Comparison of ENCODE assay signal across 20 cellular contexts in genomic region chr19:31326329-31327028, GRCh38. TPM values are rescaled to one million over a fixed set of nuclear protein-coding genes. Genes with fewer than 3 reads are reported as not detected.
DNase-seq lines count a peak whose midpoint lies in the region; ATAC-seq, FAIRE-seq and TF ChIP-seq lines count a peak whose summit lies in the region.
"Had no signal": no experiment of that assay in that cellular context is flagged by ENCODE, and none has a peak within 500 bp of the region (broad histone marks: within the 10 kb centered on the region; RNA-seq: fewer than 3 reads in every experiment).

No MANE protein-coding gene starts in this region.

- no peaks in the 10 kb centered on the region for H4K20me1 ChIP-seq in fibroblast of lung (ENCODE audit: control insufficient read depth, extremely low read depth, insufficient read depth, low read length)

- no peak for TF ChIP-seq CTCF in A549 (IDR thresholded peaks at IDR 0.05)
- TF ChIP-seq CTCF in fibroblast of lung (conservative IDR thresholded peaks at IDR 0.05 in 1 of 2, IDR thresholded peaks at IDR 0.05 in 1 of 2; ENCODE audit: low read depth in 1 of 2, low read length in 2 of 2): no peak
- TF ChIP-seq CTCF in progenitor cell of endocrine pancreas (IDR thresholded peaks at IDR 0.05; ENCODE audit: unreplicated experiment): no peak
- no peak for TF ChIP-seq CTCF in spleen (IDR thresholded peaks at IDR 0.05 in 8 of 11, conservative IDR thresholded peaks at IDR 0.05 in 3 of 11)

- POLR2A ChIA-PET in A549 (lab: Yijun Ruan, JAX): no interaction called here

- H3K4me3 Mint-ChIP-seq in progenitor cell of endocrine pancreas (ENCODE audit: low read depth): no peak overlapping the region
- H3K4me3 Mint-ChIP-seq: CD4-positive, CD25-positive, alpha-beta regulatory T cell had no signal

- peak; percentile 49 for FAIRE-seq in A549 (lab: Jason Lieb, UNC)
- FAIRE-seq: A204.1, GM12892 had no signal

- intact Hi-C loops in spleen (cut with DNase I; ENCODE audit: low total_unique reads): no loop called here

- DNase-seq in A549 (ENCODE audit: low read depth in 1 of 2, low spot score in 1 of 2) (no peak), LoVo (ENCODE audit: low spot score) (peak; percentile 2), fibroblast of lung (ENCODE audit: low read depth in 2 of 2) (peak in 1 of 2 donors; percentile 77), progenitor cell of endocrine pancreas (ENCODE audit: low spot score, unreplicated experiment) (no peak), DMS79 treated with DMSO at 0.1 percent for 48 hours (lab: John Stamatoyannopoulos, UW) (no peak), spleen (no peak), kidney glomerular epithelial cell (lab: John Stamatoyannopoulos, UW) (no peak), H7 (no peak)
- DNase-seq: CD4-positive, CD25-positive, alpha-beta regulatory T cell; DMS79; GDM1; Karpas-422; NCI-H1417; NCI-H1930; NCI-H2171; NCI-H446 treated with DMSO at 0.1 percent for 48 hours; NCI-H748 treated with DMSO at 0.1 percent for 48 hours had no signal

- CTCF ChIA-PET in A549 (lab: Yijun Ruan, JAX): interaction anchor here (0.9 to 1.2 kb wide), 2 partner anchors 11 to 28 kb away, joined by 3 to 5 read pairs; no protein-coding TSS in a partner anchor

- H3K4me3 ChIP-seq in A549 (no peak overlapping the region), fibroblast of lung (replicated peaks in 1 of 4; ENCODE audit: control extremely low read depth in 1 of 4, insufficient read depth in 1 of 4, low read depth in 3 of 4, low read length in 4 of 4) (peak overlapping the region in 2 of 4 experiments; percentile 14 to 26), spleen (no peak overlapping the region), H7 (ENCODE audit: insufficient read depth, low read depth, low read length) (no peak overlapping the region)

- TF ChIP-seq EP300 in A549 (IDR thresholded peaks at IDR 0.05): no peak

- no peaks in the 10 kb centered on the region for H3K9me3 Mint-ChIP-seq in progenitor cell of endocrine pancreas (ENCODE audit: low read depth)
- H3K9me3 Mint-ChIP-seq: CD4-positive, CD25-positive, alpha-beta regulatory T cell had no signal

- no peak overlapping the region for H3K9ac ChIP-seq in fibroblast of lung (ENCODE audit: insufficient read depth, low read length)

- no peak for ATAC-seq in A549
- ATAC-seq: SK-N-SH treated with all-trans-retinoic acid at 6 μM for 48 hours had no signal

- WGBS in A549 (ENCODE audit: missing lambda C conversion rate): 32% methylated on average over 14 of the region's 14 CpGs
- WGBS in spleen, 5 donors: 83 to 90% (median 87%) methylated on average over 14 of the region's 14 CpGs

- H3K27ac ChIP-seq in A549 (no peak overlapping the region), fibroblast of lung (ENCODE audit: insufficient read depth, low read length) (peak overlapping the region; percentile 23), spleen (no peak overlapping the region)

- no peaks in the 10 kb centered on the region for H3K9me3 ChIP-seq in A549
- H3K9me3 ChIP-seq in fibroblast of lung (ENCODE audit: control insufficient read depth, insufficient read depth, low read depth, low read length): no peaks in the 10 kb centered on the region
- H3K9me3 ChIP-seq in spleen: no peaks in the 10 kb centered on the region

- H3K79me2 ChIP-seq in fibroblast of lung (ENCODE audit: control insufficient read depth, insufficient read depth, low read length): peaks cover 77% of the 10 kb centered on the region

- no peaks in the 10 kb centered on the region for H3K27me3 Mint-ChIP-seq in progenitor cell of endocrine pancreas
- H3K27me3 Mint-ChIP-seq: CD4-positive, CD25-positive, alpha-beta regulatory T cell had no signal

- TF ChIP-seq POLR2A in A549 (IDR thresholded peaks at IDR 0.05; ENCODE audit: low read length): no peak
- TF ChIP-seq POLR2A in spleen (IDR thresholded peaks at IDR 0.05): no peak

- peaks cover 3% of the 10 kb centered on the region for H3K36me3 Mint-ChIP-seq in progenitor cell of endocrine pancreas (ENCODE audit: insufficient read depth)
- H3K36me3 Mint-ChIP-seq: CD4-positive, CD25-positive, alpha-beta regulatory T cell had no signal

- TF ChIP-seq RAD21 in A549 (conservative IDR thresholded peaks at IDR 0.05 in 1 of 2, IDR thresholded peaks at IDR 0.05 in 1 of 2): no peak

- H3K4me2 ChIP-seq in A549 (no peak overlapping the region), fibroblast of lung (ENCODE audit: extremely low read depth, insufficient read depth, low read length) (peak overlapping the region; percentile 69)

- H3K27ac Mint-ChIP-seq in progenitor cell of endocrine pancreas: peak overlapping the region; percentile 41
- H3K27ac Mint-ChIP-seq: CD4-positive, CD25-positive, alpha-beta regulatory T cell had no signal

- H3K4me1 ChIP-seq in A549 (no peaks in the 10 kb centered on the region), fibroblast of lung (ENCODE audit: control insufficient read depth, extremely low read depth, insufficient read depth, low read length) (peaks cover 14% of the 10 kb centered on the region), spleen (peaks cover 0 to 35% (median 19%) of the 10 kb centered on the region in 6 donors)

- peaks cover 7% of the 10 kb centered on the region for H3K4me1 Mint-ChIP-seq in progenitor cell of endocrine pancreas (ENCODE audit: low read depth)

- H3K36me3 ChIP-seq in fibroblast of lung (ENCODE audit: control insufficient read depth, insufficient read depth, low read length) (no peaks in the 10 kb centered on the region), spleen (no peaks in the 10 kb centered on the region), H7 (replicated peaks; ENCODE audit: control insufficient read depth, insufficient read depth, low read length) (no peaks in the 10 kb centered on the region)

- H3K27me3 ChIP-seq in fibroblast of lung (ENCODE audit: control insufficient read depth, insufficient read depth, low read length) (no peaks in the 10 kb centered on the region), spleen (replicated peaks in 1 of 7) (no peaks in the 10 kb centered on the region), H7 (ENCODE audit: control insufficient read depth, insufficient read depth, low read length) (no peaks in the 10 kb centered on the region)

- no peak overlapping the region for H2AFZ ChIP-seq in fibroblast of lung (ENCODE audit: low read length)

TF ChIP-seq in A549, 52 proteins besides CTCF, POLR2A, EP300 and RAD21:
- TF ChIP-seq KDM5A (IDR thresholded peaks at IDR 0.05): no peak
- TF ChIP-seq CEBPB (IDR thresholded peaks at IDR 0.05): no peak
- TF ChIP-seq, protein P1, sequence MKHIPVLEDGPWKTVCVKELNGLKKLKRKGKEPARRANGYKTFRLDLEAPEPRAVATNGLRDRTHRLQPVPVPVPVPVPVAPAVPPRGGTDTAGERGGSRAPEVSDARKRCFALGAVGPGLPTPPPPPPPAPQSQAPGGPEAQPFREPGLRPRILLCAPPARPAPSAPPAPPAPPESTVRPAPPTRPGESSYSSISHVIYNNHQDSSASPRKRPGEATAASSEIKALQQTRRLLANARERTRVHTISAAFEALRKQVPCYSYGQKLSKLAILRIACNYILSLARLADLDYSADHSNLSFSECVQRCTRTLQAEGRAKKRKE (CRISPR knock-in tag; IDR thresholded peaks at IDR 0.05; ENCODE audit: low read depth): no peak
- no peak for TF ChIP-seq ZFP36 (IDR thresholded peaks at IDR 0.05; ENCODE audit: borderline replicate concordance, partially characterized antibody)
- TF ChIP-seq POLR2AphosphoS2 (conservative IDR thresholded peaks at IDR 0.05; ENCODE audit: low read length): no peak
- TF ChIP-seq NR3C1 (IDR thresholded peaks at IDR 0.05): no peak
- TF ChIP-seq, protein P2, sequence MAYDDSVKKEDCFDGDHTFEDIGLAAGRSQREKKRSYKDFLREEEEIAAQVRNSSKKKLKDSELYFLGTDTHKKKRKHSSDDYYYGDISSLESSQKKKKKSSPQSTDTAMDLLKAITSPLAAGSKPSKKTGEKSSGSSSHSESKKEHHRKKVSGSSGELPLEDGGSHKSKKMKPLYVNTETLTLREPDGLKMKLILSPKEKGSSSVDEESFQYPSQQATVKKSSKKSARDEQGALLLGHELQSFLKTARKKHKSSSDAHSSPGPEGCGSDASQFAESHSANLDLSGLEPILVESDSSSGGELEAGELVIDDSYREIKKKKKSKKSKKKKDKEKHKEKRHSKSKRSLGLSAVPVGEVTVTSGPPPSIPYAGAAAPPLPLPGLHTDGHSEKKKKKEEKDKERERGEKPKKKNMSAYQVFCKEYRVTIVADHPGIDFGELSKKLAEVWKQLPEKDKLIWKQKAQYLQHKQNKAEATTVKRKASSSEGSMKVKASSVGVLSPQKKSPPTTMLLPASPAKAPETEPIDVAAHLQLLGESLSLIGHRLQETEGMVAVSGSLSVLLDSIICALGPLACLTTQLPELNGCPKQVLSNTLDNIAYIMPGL (CRISPR knock-in tag; IDR thresholded peaks at IDR 0.05; ENCODE audit: borderline replicate concordance): no peak
- TF ChIP-seq MAZ (IDR thresholded peaks at IDR 0.05; ENCODE audit: borderline replicate concordance, low read depth, low read length): no peak
- TF ChIP-seq TFCP2L1 (CRISPR knock-in tag; IDR thresholded peaks at IDR 0.05): no peak
- TF ChIP-seq MAX (IDR thresholded peaks at IDR 0.05): no peak
- TF ChIP-seq RFX5 (IDR thresholded peaks at IDR 0.05): no peak
- TF ChIP-seq KDM1A (IDR thresholded peaks at IDR 0.05; ENCODE audit: low read depth): no peak
- no peak for TF ChIP-seq FOSL2 (IDR thresholded peaks at IDR 0.05)
- no peak for TF ChIP-seq FOSL2 (CRISPR knock-in tag; IDR thresholded peaks at IDR 0.05)
- TF ChIP-seq CBX8 (IDR thresholded peaks at IDR 0.05): no peak

RNA-seq across cellular contexts. Expression of gene TSHZ3, which starts 22.8 kb away (rescaled TPM):
- polyA plus RNA-seq in A549 (2011; rRNA removed) (0.92 and 1.7 TPM in 2 replicates), A549 (2017; fragmentation: RNase III; extraction: RNeasy Plus Mini Kit Qiagen cat#74134 plus additional on column Dnase treatment) (2.0 to 2.1 TPM (median 2.0 TPM) in 3 replicates), fibroblast of lung (7.0 and 11.3 TPM in 2 replicates), spleen (1 to 10 TPM; 1.2 to 3.6 (median 1.3) TPM)
- polyA plus RNA-seq in A549 (2012; cell fraction: cytosol; rRNA removed): 0.77 and 1.1 TPM in 2 replicates
- 1.6 and 1.9 TPM in 2 replicates for polyA plus RNA-seq in A549 (2012; cell fraction: nucleus; rRNA removed)
- polyA minus RNA-seq in A549 (2011; rRNA and poly(A)+ RNA removed): 2.6 and 2.9 TPM in 2 replicates
- total RNA-seq in fibroblast of lung (10.3 and 17.3 TPM in 2 replicates), progenitor cell of endocrine pancreas (15.0 and 15.5 TPM in 2 replicates), spleen (10 to 100 TPM; 10.0 to 24.6 (median 15.8) TPM)
- polyA plus RNA-seq in fibroblast of lung (2012): 15.1 and 18.0 TPM in 2 replicates
- 41.0 and 47.3 TPM in 2 replicates for polyA minus RNA-seq in fibroblast of lung (ENCODE audit: low replicate concordance)
- 2.0 and 2.7 TPM in 2 replicates for total RNA-seq in H7 (2014; rRNA removed; shearing (Covaris generic))
